1 cellular context compared by ENCODE assay signal in genomic region chr10:99450624-99451498, GRCh38.
TF ChIP-seq lines count a peak whose summit lies in the region.

No MANE protein-coding gene starts in this region.

TF ChIP-seq in HepG2, 621 proteins besides CTCF, POLR2A, EP300 and RAD21 (continued from another document and continues in another):
- TF ChIP-seq KIAA2018 (CRISPR knock-in tag; IDR thresholded peaks at IDR 0.05; ENCODE audit: borderline replicate concordance) (no peak), ZNF510 (CRISPR knock-in tag; IDR thresholded peaks at IDR 0.05; ENCODE audit: low read depth) (no peak), ZZZ3 (CRISPR knock-in tag; IDR thresholded peaks at IDR 0.05; ENCODE audit: borderline replicate concordance) (no peak), ZNF674 (CRISPR knock-in tag; IDR thresholded peaks at IDR 0.05; ENCODE audit: low read depth) (no peak), NFIC (IDR thresholded peaks at IDR 0.05; ENCODE audit: low read length) (no peak), MXD3 (CRISPR knock-in tag; IDR thresholded peaks at IDR 0.05) (no peak), ZNF816 (CRISPR knock-in tag; IDR thresholded peaks at IDR 0.05; ENCODE audit: borderline replicate concordance) (no peak), ZMYM4 (CRISPR knock-in tag; IDR thresholded peaks at IDR 0.05) (peak; percentile 64; the same call in 1 of the 2 replicates), IRF9 (CRISPR knock-in tag; IDR thresholded peaks at IDR 0.05; ENCODE audit: borderline replicate concordance) (no peak), POGK (CRISPR knock-in tag; conservative IDR thresholded peaks at IDR 0.05) (peak; percentile 97), BCL3 (CRISPR knock-in tag; IDR thresholded peaks at IDR 0.05) (no peak), ZNF709 (CRISPR knock-in tag; IDR thresholded peaks at IDR 0.05) (peak; percentile 45; the same call in 1 of the 2 replicates), NR2F1 (CRISPR knock-in tag; IDR thresholded peaks at IDR 0.05) (peak; percentile 12 to 60; a peak in 2 of 4 replicates), ZNF724P (CRISPR knock-in tag; IDR thresholded peaks at IDR 0.05; ENCODE audit: borderline replicate concordance) (no peak), KLF6 (CRISPR knock-in tag; IDR thresholded peaks at IDR 0.05) (no peak), ZFP1 (CRISPR knock-in tag; IDR thresholded peaks at IDR 0.05) (no peak), ZNF737 (CRISPR knock-in tag; IDR thresholded peaks at IDR 0.05; ENCODE audit: borderline replicate concordance) (no peak), ZNF564 (CRISPR knock-in tag; IDR thresholded peaks at IDR 0.05) (no peak), ZNF343 (CRISPR knock-in tag; IDR thresholded peaks at IDR 0.05) (no peak), ZNF34 (CRISPR knock-in tag; IDR thresholded peaks at IDR 0.05; ENCODE audit: borderline replicate concordance) (no peak), NRL (CRISPR knock-in tag; IDR thresholded peaks at IDR 0.05; ENCODE audit: borderline replicate concordance) (no peak), GZF1 (CRISPR knock-in tag; IDR thresholded peaks at IDR 0.05) (peak; percentile 99), PTBP1 (IDR thresholded peaks at IDR 0.05; ENCODE audit: low read depth, low read length, poor library complexity, severe bottlenecking) (no peak), ZNF577 (CRISPR knock-in tag; IDR thresholded peaks at IDR 0.05; ENCODE audit: borderline replicate concordance, low read depth) (no peak), RBAK (CRISPR knock-in tag; IDR thresholded peaks at IDR 0.05) (no peak), ZFP62 (CRISPR knock-in tag; IDR thresholded peaks at IDR 0.05) (no peak), MAZ (IDR thresholded peaks at IDR 0.05; ENCODE audit: borderline replicate concordance, low read depth, low read length) (no peak), MAZ (CRISPR knock-in tag; IDR thresholded peaks at IDR 0.05; ENCODE audit: low read depth) (no peak), KDM5B (CRISPR knock-in tag; IDR thresholded peaks at IDR 0.05; ENCODE audit: borderline replicate concordance) (no peak), DMTF1 (CRISPR knock-in tag; IDR thresholded peaks at IDR 0.05) (no peak), ETV5 (CRISPR knock-in tag; IDR thresholded peaks at IDR 0.05; ENCODE audit: borderline replicate concordance) (no peak), FOXO1 (CRISPR knock-in tag; IDR thresholded peaks at IDR 0.05) (peak; percentile 67; the same call in 1 of the 2 replicates), ZNF331 (CRISPR knock-in tag; IDR thresholded peaks at IDR 0.05) (peak; percentile 29; the same call in 1 of the 2 replicates), ZBTB42 (CRISPR knock-in tag; IDR thresholded peaks at IDR 0.05) (no peak), HNRNPH1 (optimal IDR thresholded peaks at IDR 0.05; ENCODE audit: low read depth, low read length) (no peak), XRCC5 (optimal IDR thresholded peaks at IDR 0.05; ENCODE audit: low read length) (peak; percentile 27), ZNF230 (CRISPR knock-in tag; IDR thresholded peaks at IDR 0.05) (no peak), REPIN1 (CRISPR knock-in tag; IDR thresholded peaks at IDR 0.05; ENCODE audit: borderline replicate concordance, low read depth) (no peak), ATM (IDR thresholded peaks at IDR 0.05; ENCODE audit: borderline replicate concordance) (no peak), IKZF4 (CRISPR knock-in tag; IDR thresholded peaks at IDR 0.05; ENCODE audit: borderline replicate concordance, low read depth, not compliant biosample characterization) (no peak), ZFP90 (CRISPR knock-in tag; IDR thresholded peaks at IDR 0.05; ENCODE audit: borderline replicate concordance) (no peak), ZNF10 (CRISPR knock-in tag; IDR thresholded peaks at IDR 0.05; ENCODE audit: borderline replicate concordance, low read depth) (no peak)
- TF ChIP-seq, protein P1, sequence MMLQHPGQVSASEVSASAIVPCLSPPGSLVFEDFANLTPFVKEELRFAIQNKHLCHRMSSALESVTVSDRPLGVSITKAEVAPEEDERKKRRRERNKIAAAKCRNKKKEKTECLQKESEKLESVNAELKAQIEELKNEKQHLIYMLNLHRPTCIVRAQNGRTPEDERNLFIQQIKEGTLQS (CRISPR knock-in tag; IDR thresholded peaks at IDR 0.05): no peak
- TF ChIP-seq, protein P2, sequence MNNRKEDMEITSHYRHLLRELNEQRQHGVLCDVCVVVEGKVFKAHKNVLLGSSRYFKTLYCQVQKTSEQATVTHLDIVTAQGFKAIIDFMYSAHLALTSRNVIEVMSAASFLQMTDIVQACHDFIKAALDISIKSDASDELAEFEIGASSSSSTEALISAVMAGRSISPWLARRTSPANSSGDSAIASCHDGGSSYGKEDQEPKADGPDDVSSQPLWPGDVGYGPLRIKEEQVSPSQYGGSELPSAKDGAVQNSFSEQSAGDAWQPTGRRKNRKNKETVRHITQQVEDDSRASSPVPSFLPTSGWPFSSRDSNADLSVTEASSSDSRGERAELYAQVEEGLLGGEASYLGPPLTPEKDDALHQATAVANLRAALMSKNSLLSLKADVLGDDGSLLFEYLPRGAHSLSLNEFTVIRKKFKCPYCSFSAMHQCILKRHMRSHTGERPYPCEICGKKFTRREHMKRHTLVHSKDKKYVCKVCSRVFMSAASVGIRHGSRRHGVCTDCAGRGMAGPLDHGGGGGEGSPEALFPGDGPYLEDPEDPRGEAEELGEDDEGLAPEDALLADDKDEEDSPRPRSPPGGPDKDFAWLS (CRISPR knock-in tag; IDR thresholded peaks at IDR 0.05; ENCODE audit: borderline replicate concordance): no peak
